1 cellular context compared by ENCODE assay signal in genomic region chr2:47908682-47909081, GRCh38.
TF ChIP-seq lines count a peak whose summit lies in the region.

No MANE protein-coding gene starts in this region.

TF ChIP-seq in GM23338, 12 proteins besides CTCF, POLR2A, EP300 and RAD21 (continued from another document):
- TF ChIP-seq, protein P1, sequence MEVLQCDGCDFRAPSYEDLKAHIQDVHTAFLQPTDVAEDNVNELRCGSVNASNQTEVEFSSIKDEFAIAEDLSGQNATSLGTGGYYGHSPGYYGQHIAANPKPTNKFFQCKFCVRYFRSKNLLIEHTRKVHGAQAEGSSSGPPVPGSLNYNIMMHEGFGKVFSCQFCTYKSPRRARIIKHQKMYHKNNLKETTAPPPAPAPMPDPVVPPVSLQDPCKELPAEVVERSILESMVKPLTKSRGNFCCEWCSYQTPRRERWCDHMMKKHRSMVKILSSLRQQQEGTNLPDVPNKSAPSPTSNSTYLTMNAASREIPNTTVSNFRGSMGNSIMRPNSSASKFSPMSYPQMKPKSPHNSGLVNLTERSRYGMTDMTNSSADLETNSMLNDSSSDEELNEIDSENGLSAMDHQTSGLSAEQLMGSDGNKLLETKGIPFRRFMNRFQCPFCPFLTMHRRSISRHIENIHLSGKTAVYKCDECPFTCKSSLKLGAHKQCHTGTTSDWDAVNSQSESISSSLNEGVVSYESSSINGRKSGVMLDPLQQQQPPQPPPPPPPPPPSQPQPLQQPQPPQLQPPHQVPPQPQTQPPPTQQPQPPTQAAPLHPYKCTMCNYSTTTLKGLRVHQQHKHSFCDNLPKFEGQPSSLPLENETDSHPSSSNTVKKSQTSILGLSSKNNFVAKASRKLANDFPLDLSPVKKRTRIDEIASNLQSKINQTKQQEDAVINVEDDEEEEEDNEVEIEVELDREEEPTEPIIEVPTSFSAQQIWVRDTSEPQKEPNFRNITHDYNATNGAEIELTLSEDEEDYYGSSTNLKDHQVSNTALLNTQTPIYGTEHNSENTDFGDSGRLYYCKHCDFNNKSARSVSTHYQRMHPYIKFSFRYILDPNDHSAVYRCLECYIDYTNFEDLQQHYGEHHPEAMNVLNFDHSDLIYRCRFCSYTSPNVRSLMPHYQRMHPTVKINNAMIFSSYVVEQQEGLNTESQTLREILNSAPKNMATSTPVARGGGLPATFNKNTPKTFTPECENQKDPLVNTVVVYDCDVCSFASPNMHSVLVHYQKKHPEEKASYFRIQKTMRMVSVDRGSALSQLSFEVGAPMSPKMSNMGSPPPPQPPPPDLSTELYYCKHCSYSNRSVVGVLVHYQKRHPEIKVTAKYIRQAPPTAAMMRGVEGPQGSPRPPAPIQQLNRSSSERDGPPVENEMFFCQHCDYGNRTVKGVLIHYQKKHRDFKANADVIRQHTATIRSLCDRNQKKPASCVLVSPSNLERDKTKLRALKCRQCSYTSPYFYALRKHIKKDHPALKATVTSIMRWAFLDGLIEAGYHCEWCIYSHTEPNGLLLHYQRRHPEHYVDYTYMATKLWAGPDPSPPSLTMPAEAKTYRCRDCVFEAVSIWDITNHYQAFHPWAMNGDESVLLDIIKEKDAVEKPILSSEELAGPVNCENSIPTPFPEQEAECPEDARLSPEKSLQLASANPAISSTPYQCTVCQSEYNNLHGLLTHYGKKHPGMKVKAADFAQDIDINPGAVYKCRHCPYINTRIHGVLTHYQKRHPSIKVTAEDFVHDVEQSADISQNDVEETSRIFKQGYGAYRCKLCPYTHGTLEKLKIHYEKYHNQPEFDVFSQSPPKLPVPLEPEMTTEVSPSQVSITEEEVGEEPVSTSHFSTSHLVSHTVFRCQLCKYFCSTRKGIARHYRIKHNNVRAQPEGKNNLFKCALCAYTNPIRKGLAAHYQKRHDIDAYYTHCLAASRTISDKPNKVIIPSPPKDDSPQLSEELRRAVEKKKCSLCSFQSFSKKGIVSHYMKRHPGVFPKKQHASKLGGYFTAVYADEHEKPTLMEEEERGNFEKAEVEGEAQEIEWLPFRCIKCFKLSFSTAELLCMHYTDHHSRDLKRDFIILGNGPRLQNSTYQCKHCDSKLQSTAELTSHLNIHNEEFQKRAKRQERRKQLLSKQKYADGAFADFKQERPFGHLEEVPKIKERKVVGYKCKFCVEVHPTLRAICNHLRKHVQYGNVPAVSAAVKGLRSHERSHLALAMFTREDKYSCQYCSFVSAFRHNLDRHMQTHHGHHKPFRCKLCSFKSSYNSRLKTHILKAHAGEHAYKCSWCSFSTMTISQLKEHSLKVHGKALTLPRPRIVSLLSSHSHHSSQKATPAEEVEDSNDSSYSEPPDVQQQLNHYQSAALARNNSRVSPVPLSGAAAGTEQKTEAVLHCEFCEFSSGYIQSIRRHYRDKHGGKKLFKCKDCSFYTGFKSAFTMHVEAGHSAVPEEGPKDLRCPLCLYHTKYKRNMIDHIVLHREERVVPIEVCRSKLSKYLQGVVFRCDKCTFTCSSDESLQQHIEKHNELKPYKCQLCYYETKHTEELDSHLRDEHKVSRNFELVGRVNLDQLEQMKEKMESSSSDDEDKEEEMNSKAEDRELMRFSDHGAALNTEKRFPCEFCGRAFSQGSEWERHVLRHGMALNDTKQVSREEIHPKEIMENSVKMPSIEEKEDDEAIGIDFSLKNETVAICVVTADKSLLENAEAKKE (CRISPR knock-in tag; IDR thresholded peaks at IDR 0.05) = no peak
- TF ChIP-seq NANOG (IDR thresholded peaks at IDR 0.05; ENCODE audit: borderline replicate concordance) (no peak), EZH2 (IDR thresholded peaks at IDR 0.05; ENCODE audit: low read depth, unreplicated experiment) (no peak), EZH2phosphoT487 (IDR thresholded peaks at IDR 0.05; ENCODE audit: unreplicated experiment) (no peak), ZNF114 (CRISPR knock-in tag; IDR thresholded peaks at IDR 0.05) (no peak), ZNF331 (CRISPR knock-in tag; IDR thresholded peaks at IDR 0.05; ENCODE audit: low read depth) (no peak), STAT1 (IDR thresholded peaks at IDR 0.05; ENCODE audit: unreplicated experiment) (no peak)
